9 cellular contexts compared by ENCODE assay signal in the genomic region with DNA sequence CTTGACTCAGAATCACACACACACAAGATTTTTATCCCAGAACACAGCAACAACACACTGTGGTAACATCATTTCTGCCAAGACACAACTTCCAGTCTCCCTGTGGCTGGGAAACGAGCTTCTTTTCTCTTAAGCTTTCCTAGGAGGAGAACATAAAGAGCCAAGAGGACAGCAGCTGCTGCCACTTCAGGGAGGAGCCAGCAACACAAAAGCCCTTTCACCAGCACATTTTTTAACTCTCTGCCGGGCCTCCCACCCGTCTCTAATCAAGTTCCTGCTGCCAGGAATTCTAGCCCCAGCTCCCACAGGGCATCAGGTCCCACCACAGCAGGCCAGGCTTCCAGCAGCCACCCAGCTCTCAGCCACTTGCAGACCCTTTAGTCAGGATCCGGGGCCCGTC. TPM values are rescaled to one million over a fixed set of nuclear protein-coding genes. Genes with fewer than 3 reads are reported as not detected.
DNase-seq lines count a peak whose midpoint lies in the region; ATAC-seq and TF ChIP-seq lines count a peak whose summit lies in the region.
"Had no signal": no experiment of that assay in that cellular context is flagged by ENCODE, and none has a peak within 500 bp of the region (broad histone marks: within the 10 kb centered on the region; RNA-seq: fewer than 3 reads in every experiment).

No MANE protein-coding gene starts in this region.

- DNase-seq in NCI-H69 (lab: John Stamatoyannopoulos, UW) (peak; percentile 7), endodermal cell (peak; percentile 87), mesenchymal stem cell (peak; percentile 59), tibial artery (peak in 1 of 2 donors; percentile 77), NAMALWA (ENCODE audit: low spot score) (no peak)

- peak overlapping the region; percentile 27 for H3K4me2 ChIP-seq in mesenchymal stem cell (ENCODE audit: low read length, poor library complexity, severe bottlenecking)

- intact Hi-C loops in tibial artery (cut with DNase I; ENCODE audit: low total_unique reads) = no loop called here

- H3K9ac ChIP-seq in endodermal cell (ENCODE audit: extremely low read depth, low read length, poor library complexity, severe bottlenecking) = no peak overlapping the region
- H3K9ac ChIP-seq in mesenchymal stem cell (ENCODE audit: low read length) = peak overlapping the region; percentile 89

- no peaks in the 10 kb centered on the region for H3K9me3 Mint-ChIP-seq in endodermal cell

- H3K27ac ChIP-seq in endodermal cell (ENCODE audit: low read depth, low read length) (peak overlapping the region; percentile 99), mesenchymal stem cell (ENCODE audit: low read length, poor library complexity, severe bottlenecking) (peak overlapping the region; percentile 60), tibial artery (peak overlapping the region; percentile 85 to 86)

- H3K4ac ChIP-seq in mesenchymal stem cell (ENCODE audit: low read depth in 1 of 2, low read length in 2 of 2) = peak overlapping the region in 1 of 2 experiments; percentile 33

- no peak overlapping the region for H2AK5ac ChIP-seq in mesenchymal stem cell (ENCODE audit: low read length, severe bottlenecking)

- peak overlapping the region; percentile 15 to 46 for H3K18ac ChIP-seq in mesenchymal stem cell (ENCODE audit: low read depth in 1 of 2, low read length in 2 of 2)

- H3K14ac ChIP-seq in mesenchymal stem cell (ENCODE audit: low read length in 2 of 2) = no peak overlapping the region

- H3K4me3 ChIP-seq in endodermal cell (ENCODE audit: low read length) = no peak overlapping the region
- peak overlapping the region in 1 of 2 experiments; percentile 60 for H3K4me3 ChIP-seq in mesenchymal stem cell (ENCODE audit: insufficient read depth in 1 of 2, low read depth in 1 of 2, low read length in 2 of 2)
- H3K4me3 ChIP-seq in tibial artery = peak overlapping the region; percentile 18 to 32

- no peak overlapping the region for H2BK12ac ChIP-seq in mesenchymal stem cell (ENCODE audit: low read length in 2 of 2)

- peaks cover 10% of the 10 kb centered on the region for H3K36me3 Mint-ChIP-seq in endodermal cell (ENCODE audit: low read depth)

- no peak overlapping the region for H2BK120ac ChIP-seq in mesenchymal stem cell (ENCODE audit: low read depth, low read length)

- H4K8ac ChIP-seq in mesenchymal stem cell (ENCODE audit: low read length) = peak overlapping the region; percentile 22

- no peak overlapping the region for H2AFZ ChIP-seq in mesenchymal stem cell (ENCODE audit: low read depth, low read length)

- H3K27me3 ChIP-seq in endodermal cell (ENCODE audit: control insufficient read depth, insufficient read depth, low read length, poor library complexity, severe bottlenecking) = no peaks in the 10 kb centered on the region
- H3K27me3 ChIP-seq in mesenchymal stem cell (ENCODE audit: control insufficient read depth in 1 of 2, insufficient read depth in 1 of 2, low read length in 2 of 2) = no peaks in the 10 kb centered on the region
- H3K27me3 ChIP-seq in tibial artery = no peaks in the 10 kb centered on the region

- no peaks in the 10 kb centered on the region for H3K27me3 Mint-ChIP-seq in endodermal cell (ENCODE audit: insufficient read depth)

- ATAC-seq in GM18909 (IDR thresholded peaks at IDR 0.05; ENCODE audit: poor library complexity, unreplicated experiment) (no peak), HG03439 (IDR thresholded peaks at IDR 0.05; ENCODE audit: unreplicated experiment) (no peak), GM18861 (IDR thresholded peaks at IDR 0.05; ENCODE audit: unreplicated experiment) (no peak)

- 33 to 39% methylated on average over 1 to 5 of the region's 5 CpGs for WGBS in endodermal cell (ENCODE audit: insufficient coverage in 1 of 2, insufficient read length in 1 of 2), 2 experiments
- WGBS in mesenchymal stem cell = 5% methylated on average over 3 of the region's 5 CpGs

- peaks cover 19% of the 10 kb centered on the region for H3K36me3 ChIP-seq in endodermal cell (ENCODE audit: control insufficient read depth, insufficient read depth, low read length)
- peaks cover 43 to 45% of the 10 kb centered on the region in 2 experiments for H3K36me3 ChIP-seq in mesenchymal stem cell (ENCODE audit: control insufficient read depth in 1 of 2, insufficient read depth in 2 of 2, low read depth in 1 of 2, low read length in 2 of 2)
- no peaks in the 10 kb centered on the region for H3K36me3 ChIP-seq in tibial artery

- H2BK5ac ChIP-seq in mesenchymal stem cell (ENCODE audit: low read depth, low read length, poor library complexity, severe bottlenecking) = no peak overlapping the region

- peaks cover 14% of the 10 kb centered on the region for H3K4me1 ChIP-seq in endodermal cell (ENCODE audit: control insufficient read depth, insufficient read depth, low read length)
- H3K4me1 ChIP-seq in mesenchymal stem cell (ENCODE audit: control insufficient read depth, insufficient read depth, low read depth, low read length) = peaks cover 20% of the 10 kb centered on the region
- peaks cover 0 to 76% (median 54%) of the 10 kb centered on the region in 4 donors for H3K4me1 ChIP-seq in tibial artery

- no peak overlapping the region for H2BK15ac ChIP-seq in mesenchymal stem cell (ENCODE audit: low read depth, poor library complexity, severe bottlenecking)

- H3K9me3 ChIP-seq in endodermal cell (ENCODE audit: control insufficient read depth, low read length) = no peaks in the 10 kb centered on the region
- no peaks in the 10 kb centered on the region for H3K9me3 ChIP-seq in mesenchymal stem cell (ENCODE audit: control insufficient read depth, low read length)
- H3K9me3 ChIP-seq in tibial artery = no peaks in the 10 kb centered on the region

- H3K4me3 Mint-ChIP-seq in endodermal cell = no peak overlapping the region
- H3K4me3 Mint-ChIP-seq: T-helper 1 cell treated with Interleukin-12 subunit alpha and Interleukin-12 subunit beta and Interleukin-4 antibody, amounts not matched to agents 30 μg/mL and 1 μg/mL, for 36 hours had no signal

- no peaks in the 10 kb centered on the region for H3K79me1 ChIP-seq in mesenchymal stem cell (replicated peaks; ENCODE audit: low read length, poor library complexity, severe bottlenecking)

- H3K27ac Mint-ChIP-seq in endodermal cell = peak overlapping the region; percentile 72
- H3K27ac Mint-ChIP-seq: T-helper 1 cell treated with Interleukin-12 subunit alpha and Interleukin-12 subunit beta and Interleukin-4 antibody, amounts not matched to agents 30 μg/mL and 1 μg/mL, for 36 hours had no signal

- TF ChIP-seq CTCF in endodermal cell (conservative IDR thresholded peaks at IDR 0.05) (no peak), tibial artery (IDR thresholded peaks at IDR 0.05) (no peak)

- H4K91ac ChIP-seq in mesenchymal stem cell (ENCODE audit: low read length) = peak overlapping the region; percentile 15

- H3K23ac ChIP-seq in mesenchymal stem cell (ENCODE audit: low read length in 2 of 2) = no peak overlapping the region

- H3K4me1 Mint-ChIP-seq in endodermal cell = peaks cover 22% of the 10 kb centered on the region

RNA-seq across cellular contexts. Expression of a gene that starts 22.4 kb away (rescaled TPM):
- total RNA-seq in endodermal cell = 10 to 100 TPM; 66.6 to 77.8 TPM
- polyA plus RNA-seq in endodermal cell (2013, experiment 1 of 2) = 68.7 TPM
- polyA plus RNA-seq in endodermal cell (2013, experiment 2 of 2) = 67.9 TPM
- polyA plus RNA-seq in mesenchymal stem cell (2013, experiment 1 of 2) = 137 TPM
- 119 TPM for polyA plus RNA-seq in mesenchymal stem cell (2013, experiment 2 of 2)
